In genomic region chr5:33420946-33421345, GRCh38 we compare ENCODE assay signal across 9 cellular contexts.
"Had no signal": no experiment of that assay in that cellular context is flagged by ENCODE, and none has a peak within 500 bp of the region (broad histone marks: within the 10 kb centered on the region; RNA-seq: fewer than 3 reads in every experiment).

No MANE protein-coding gene starts in this region.

- H3K9me3 ChIP-seq: HAP-1 had no signal

- H3K36me3 ChIP-seq: HAP-1 had no signal

- H3K4me3 ChIP-seq: GM23248, HAP-1 had no signal

- ATAC-seq: HCT116 had no signal

- DNase-seq: GM23248, GOT3, H7, HFFc6, IMR-90, KBM-7 had no signal

- H3K9ac ChIP-seq: GM23248 had no signal

- H3K4me1 ChIP-seq: HAP-1 had no signal

- FAIRE-seq: HTR-8/SVneo had no signal

- H3K27ac ChIP-seq: GM23248 had no signal
